9 cellular contexts compared by ENCODE assay signal in genomic region chr22:37176464-37177061, GRCh38.
A peak's percentile ranks its signal among the peaks of the same experiment; 100 is the strongest.
DNase-seq lines count a peak whose midpoint lies in the region; ATAC-seq lines count a peak whose summit lies in the region.
"Had no signal": no experiment of that assay in that cellular context is flagged by ENCODE, and none has a peak within 500 bp of the region (broad histone marks: within the 10 kb centered on the region; RNA-seq: fewer than 3 reads in every experiment).

No MANE protein-coding gene starts in this region.

- peaks cover 5% of the 10 kb centered on the region for H3K36me3 Mint-ChIP-seq in activated naive CD4-positive, alpha-beta T cell treated with anti-CD3 and anti-CD28 coated beads, Interleukin-2, amount 50 U/mL, for 24 hours

- no peaks in the 10 kb centered on the region for H3K27me3 ChIP-seq in mucosa of rectum (ENCODE audit: control insufficient read depth in 2 of 2, insufficient read depth in 2 of 2, low read length in 2 of 2)

- H3K4me3 Mint-ChIP-seq in activated naive CD4-positive, alpha-beta T cell treated with anti-CD3 and anti-CD28 coated beads, Interleukin-2, amount 50 U/mL, for 24 hours = no peak overlapping the region
- H3K4me3 Mint-ChIP-seq: neural crest cell had no signal

- no peak for ATAC-seq in GM18858 (IDR thresholded peaks at IDR 0.05; ENCODE audit: unreplicated experiment)
- ATAC-seq in HG03159 (IDR thresholded peaks at IDR 0.05; ENCODE audit: unreplicated experiment) = no peak

- H3K36me3 ChIP-seq in mucosa of rectum (ENCODE audit: control insufficient read depth in 2 of 2, insufficient read depth in 2 of 2, low read length in 2 of 2) = no peaks in the 10 kb centered on the region

- no peaks in the 10 kb centered on the region for H3K27me3 Mint-ChIP-seq in activated naive CD4-positive, alpha-beta T cell treated with anti-CD3 and anti-CD28 coated beads, Interleukin-2, amount 50 U/mL, for 24 hours

- H3K4me3 ChIP-seq in mucosa of rectum (ENCODE audit: low read length in 2 of 2) = no peak overlapping the region

- no peaks in the 10 kb centered on the region for H3K9me3 ChIP-seq in mucosa of rectum (ENCODE audit: control insufficient read depth in 2 of 2, low read length in 2 of 2)

- H3K27ac Mint-ChIP-seq in activated naive CD4-positive, alpha-beta T cell treated with anti-CD3 and anti-CD28 coated beads, Interleukin-2, amount 50 U/mL, for 24 hours = peak overlapping the region; percentile 85

- DNase-seq in activated naive CD4-positive, alpha-beta T cell treated with Interleukin-2 at 50 U/mL for 16 hours = no peak
- peak; percentile 68 for DNase-seq in dedifferentiated amniotic fluid mesenchymal stem cell (ENCODE audit: extremely low spot score)
- DNase-seq in NCI-H2107 (lab: John Stamatoyannopoulos, UW) = no peak
- no peak for DNase-seq in D341Med (ENCODE audit: low spot score)

- peak overlapping the region; percentile 34 to 72 for H3K27ac ChIP-seq in mucosa of rectum (ENCODE audit: low read depth in 2 of 2, low read length in 2 of 2)

- H3K4me1 Mint-ChIP-seq in activated naive CD4-positive, alpha-beta T cell treated with anti-CD3 and anti-CD28 coated beads, Interleukin-2, amount 50 U/mL, for 24 hours = peaks cover 9% of the 10 kb centered on the region

- H3K9ac ChIP-seq in mucosa of rectum (ENCODE audit: low read depth in 1 of 2, low read length in 2 of 2) = peak overlapping the region in 1 of 2 donors; percentile 34

- H3K9me3 Mint-ChIP-seq in activated naive CD4-positive, alpha-beta T cell treated with anti-CD3 and anti-CD28 coated beads, Interleukin-2, amount 50 U/mL, for 24 hours = no peaks in the 10 kb centered on the region
- H3K9me3 Mint-ChIP-seq: neural crest cell had no signal

- H3K4me1 ChIP-seq in mucosa of rectum (ENCODE audit: control insufficient read depth in 2 of 2, insufficient read depth in 2 of 2, low read length in 2 of 2) = peaks cover 48 to 50% of the 10 kb centered on the region in 2 donors
